ENCODE assay signal across 16 cellular contexts in genomic region chr20:51013577-51014330, GRCh38. TPM values are rescaled to one million over a fixed set of nuclear protein-coding genes. Genes with fewer than 3 reads are reported as not detected.
DNase-seq lines count a peak whose midpoint lies in the region; ATAC-seq and TF ChIP-seq lines count a peak whose summit lies in the region.
"Had no signal": no experiment of that assay in that cellular context is flagged by ENCODE, and none has a peak within 500 bp of the region (broad histone marks: within the 10 kb centered on the region; RNA-seq: fewer than 3 reads in every experiment).

No MANE protein-coding gene starts in this region.

- no peak overlapping the region for H3K56ac ChIP-seq in mesendoderm (ENCODE audit: low read length)

- H3K23ac ChIP-seq in mesendoderm (ENCODE audit: low read length) = no peak overlapping the region

- H2BK120ac ChIP-seq in mesendoderm (ENCODE audit: low read depth, low read length) = no peak overlapping the region

- peaks cover 7% of the 10 kb centered on the region for H3K36me3 ChIP-seq in mesendoderm (ENCODE audit: control insufficient read depth, insufficient read depth, low read length)
- H3K36me3 ChIP-seq in spleen = no peaks in the 10 kb centered on the region

- H4K5ac ChIP-seq in mesendoderm (ENCODE audit: low read length) = no peak overlapping the region

- WGBS in mesendoderm (ENCODE audit: extremely low coverage, insufficient coverage, low lambda C conversion rate) = no CpG with 5 or more reads among the region's 8 CpGs
- 25 to 36% (median 30%) methylated on average over 8 of the region's 8 CpGs for WGBS in spleen, 5 donors

- no peak overlapping the region for H3K4ac ChIP-seq in mesendoderm (ENCODE audit: low read depth, low read length)

- no peak overlapping the region for H3K18ac ChIP-seq in mesendoderm (ENCODE audit: low read length)

- no peak overlapping the region for H2AK5ac ChIP-seq in mesendoderm (ENCODE audit: low read length)

- H3K4me1 ChIP-seq in mesendoderm (ENCODE audit: control insufficient read depth, low read depth, low read length) (peaks cover 10% of the 10 kb centered on the region), spleen (peaks cover 0 to 8% (median 0%) of the 10 kb centered on the region in 6 donors)

- H3K4me3 ChIP-seq in mesendoderm (ENCODE audit: low read length) (no peak overlapping the region), spleen (no peak overlapping the region)

- no peaks in the 10 kb centered on the region for H3K27me3 ChIP-seq in mesendoderm (ENCODE audit: insufficient read depth, low read length, poor library complexity)
- H3K27me3 ChIP-seq in spleen (replicated peaks in 1 of 7) = peaks cover 0 to 48% (median 0%) of the 10 kb centered on the region in 7 donors

- TF ChIP-seq CTCF in spleen (IDR thresholded peaks at IDR 0.05 in 8 of 11, conservative IDR thresholded peaks at IDR 0.05 in 3 of 11) = no peak
- TF ChIP-seq CTCF in GM13976 (IDR thresholded peaks at IDR 0.05; ENCODE audit: borderline replicate concordance, control extremely low read depth, extremely low read depth, insufficient read depth, missing control alignments) = no peak

- no peak overlapping the region for H4K8ac ChIP-seq in mesendoderm (ENCODE audit: low read depth, low read length)

- H3K4me2 ChIP-seq in mesendoderm (ENCODE audit: low read length) = no peak overlapping the region
- H3K4me2 ChIP-seq: KMS-11 had no signal

- in situ Hi-C loops in GM13976 (cut with MboI; ENCODE audit: low sequenced_read_pairs, unreplicated experiment) = no loop called here

- no peak overlapping the region for H2BK15ac ChIP-seq in mesendoderm (replicated peaks; ENCODE audit: low read depth)

- H3K9me3 ChIP-seq in spleen = no peaks in the 10 kb centered on the region

- intact Hi-C loops in spleen (cut with DNase I; ENCODE audit: low total_unique reads) = no loop called here

- peaks cover 27% of the 10 kb centered on the region for H3K79me1 ChIP-seq in mesendoderm (ENCODE audit: low read length)

- H3K79me2 ChIP-seq in mesendoderm (ENCODE audit: control insufficient read depth, insufficient read depth, low read length) = peaks cover 12% of the 10 kb centered on the region

- peak overlapping the region; percentile 26 for H3K9ac ChIP-seq in mesendoderm (ENCODE audit: low read length)
- H3K9ac ChIP-seq: KMS-11 had no signal

- H2BK5ac ChIP-seq in mesendoderm (ENCODE audit: low read length) = no peak overlapping the region

- DNase-seq in ELF-1 (ENCODE audit: low read depth, low spot score) = peak; percentile 38
- DNase-seq in NCI-H69 (lab: John Stamatoyannopoulos, UW) = peak; percentile 10
- no peak for DNase-seq in mesendoderm
- DNase-seq in spleen = peak; percentile 17
- no peak for DNase-seq in HUDEP-2 (lab: John Stamatoyannopoulos, UW; ENCODE audit: unreplicated experiment in 76 of 76)
- no peak for DNase-seq in GM13976 (ENCODE audit: low spot score)
- DNase-seq: DMS 273 treated with DMSO at 0.1 percent for 48 hours, EL, NCI-H1092, NCI-H187, NCI-H2171, NCI-H446 treated with DMSO at 0.1 percent for 48 hours, SIG-M5 had no signal

- no peak for TF ChIP-seq POLR2A in spleen (IDR thresholded peaks at IDR 0.05)

- no peak overlapping the region for H3K27ac ChIP-seq in mesendoderm (ENCODE audit: low read depth, low read length)
- no peak overlapping the region for H3K27ac ChIP-seq in spleen
- H3K27ac ChIP-seq: HL-60, KMS-11 had no signal

- no peak for ATAC-seq in GM19395 (IDR thresholded peaks at IDR 0.05; ENCODE audit: unreplicated experiment)

RNA-seq across cellular contexts. Expression of gene KCNG1, which starts 9.2 kb away (rescaled TPM):
- polyA plus RNA-seq in mesendoderm (2013, experiment 1 of 2) = 120 TPM
- polyA plus RNA-seq in mesendoderm (2013, experiment 2 of 2) = 118 TPM
- 1 to 10 TPM; 1.6 to 5.0 (median 3.5) TPM for total RNA-seq in spleen
- polyA plus RNA-seq in spleen = 1 to 10 TPM in 2 of 3 donors, under 1 TPM in 1; 0.35 to 3.0 (median 1.9) TPM

RNA-seq across cellular contexts. Expression of gene MOCS3, which starts 55.1 kb away (rescaled TPM):
- polyA plus RNA-seq in mesendoderm (2013, experiment 1 of 2) = 4.0 TPM
- 4.3 TPM for polyA plus RNA-seq in mesendoderm (2013, experiment 2 of 2)
- total RNA-seq in spleen = 1 to 10 TPM; 3.4 to 7.0 (median 5.3) TPM
- 1 to 10 TPM; 2.6 to 4.2 (median 3.2) TPM for polyA plus RNA-seq in spleen

RNA-seq across cellular contexts. Expression of gene DPM1, which starts 55.4 kb away (rescaled TPM):
- polyA plus RNA-seq in mesendoderm (2013, experiment 1 of 2) = 77.5 TPM
- polyA plus RNA-seq in mesendoderm (2013, experiment 2 of 2) = 81.0 TPM
- total RNA-seq in spleen = 10 to 100 TPM; 28.1 to 62.5 (median 37.9) TPM
- polyA plus RNA-seq in spleen = 10 to 100 TPM; 40.7 to 65.0 (median 46.9) TPM

Comparison
In these comparisons a context has a peak if more than half of its experiments do, and no peak if none do; other contexts are left out.
1. DNase-seq: peak in ELF-1 (single experiment), NCI-H69 (single experiment) and spleen (single experiment); none in mesendoderm (single experiment), HUDEP-2 (0 of 76) and GM13976 (single experiment).